Comparison of ENCODE assay signal across 16 cellular contexts in the genomic region with DNA sequence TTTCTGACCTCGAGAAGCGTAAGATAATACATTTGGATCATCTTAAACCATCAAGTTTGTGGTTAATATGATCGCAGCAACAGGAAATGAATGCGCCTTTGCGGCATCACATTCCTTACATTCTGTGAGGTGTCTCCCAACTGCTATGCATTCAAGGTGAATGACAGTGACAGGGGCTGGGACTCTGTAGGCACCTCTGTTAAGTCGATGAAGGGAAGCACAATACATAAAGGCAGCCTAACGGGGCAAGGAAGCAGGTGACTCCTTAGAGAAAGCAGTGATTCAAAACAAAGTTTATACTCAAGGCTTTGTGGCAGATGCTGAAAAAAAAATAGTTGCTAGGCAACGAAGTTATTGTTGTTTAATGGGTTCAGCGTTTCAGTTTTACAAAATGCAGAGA. TPM values are rescaled to one million over a fixed set of nuclear protein-coding genes. Genes with fewer than 3 reads are reported as not detected.
DNase-seq lines count a peak whose midpoint lies in the region; ATAC-seq and TF ChIP-seq lines count a peak whose summit lies in the region.
"Had no signal": no experiment of that assay in that cellular context is flagged by ENCODE, and none has a peak within 500 bp of the region (broad histone marks: within the 10 kb centered on the region; RNA-seq: fewer than 3 reads in every experiment).

No MANE protein-coding gene starts in this region.

- H3K27me3 ChIP-seq in CD4-positive, CD25-positive, alpha-beta regulatory T cell (ENCODE audit: control insufficient read depth, insufficient read depth, low read length) = no peaks in the 10 kb centered on the region

- H3K27ac ChIP-seq in CD4-positive, CD25-positive, alpha-beta regulatory T cell (ENCODE audit: insufficient read depth, low read length, poor library complexity, severe bottlenecking) = peak overlapping the region; percentile 64

- H3K36me3 ChIP-seq in CD4-positive, CD25-positive, alpha-beta regulatory T cell (ENCODE audit: control insufficient read depth, insufficient read depth, low read length) = peaks cover 90% of the 10 kb centered on the region

- no peaks in the 10 kb centered on the region for H3K27me3 Mint-ChIP-seq in CD4-positive, CD25-positive, alpha-beta regulatory T cell
- H3K27me3 Mint-ChIP-seq in HFFc6 (ENCODE audit: insufficient read depth) (no peaks in the 10 kb centered on the region; the same call in 1 of the 2 replicates), memory B cell (no peaks in the 10 kb centered on the region)
- H3K27me3 Mint-ChIP-seq in T-helper 2 cell treated with Interferon-gamma antibody and Interleukin-4, amounts not matched to agents 5 μg/mL and 100 μg/mL, for 36 hours (ENCODE audit: low read depth) = no peaks in the 10 kb centered on the region

- peak in 1 of 3 donors; percentile 47 for DNase-seq in CD4-positive, CD25-positive, alpha-beta regulatory T cell
- DNase-seq in HFFc6 (peak; percentile 19), memory B cell (ENCODE audit: low spot score in 2 of 2) (no peak), NCI-H1436 treated with DMSO at 0.1 percent for 48 hours (lab: John Stamatoyannopoulos, UW) (no peak), NCI-H1417 (lab: John Stamatoyannopoulos, UW) (no peak), nucleus accumbens (lab: John Stamatoyannopoulos, UW) (no peak), cerebellar cortex (ENCODE audit: low spot score) (no peak)
- no peak for DNase-seq in T-helper 2 cell treated with Interferon-gamma antibody and Interleukin-4, amounts not matched to agents 5 μg/mL and 100 μg/mL, for 36 hours (ENCODE audit: low spot score)
- DNase-seq: activated CD4-positive, alpha-beta T cell treated with anti-CD3 and anti-CD28 coated beads, Interleukin-2, amount 50 U/mL, for 1 hour; activated gamma-delta T cell treated with Interleukin-2 at 50 U/mL for 16 hours; cerebellar nuclear complex; GF-D8; KG1; posterior cingulate gyrus; stimulated activated CD4-positive, alpha-beta T cell treated with anti-CD3 and anti-CD28 coated beads, Interleukin-2, amount 100 ng/mL, for 24 hours had no signal

- H3K4me1 ChIP-seq in CD4-positive, CD25-positive, alpha-beta regulatory T cell (ENCODE audit: control insufficient read depth, insufficient read depth, low read length, poor library complexity, severe bottlenecking) = peaks cover 4% of the 10 kb centered on the region

- TF ChIP-seq CTCF in HFFc6 (IDR thresholded peaks at IDR 0.05) = no peak

- H3K4me3 ChIP-seq in CD4-positive, CD25-positive, alpha-beta regulatory T cell (ENCODE audit: low read depth, low read length) = no peak overlapping the region

- H3K4me1 Mint-ChIP-seq in CD4-positive, CD25-positive, alpha-beta regulatory T cell = peaks cover 0 to 28% (median 15%) of the 10 kb centered on the region in 4 donors
- H3K4me1 Mint-ChIP-seq in HFFc6 (ENCODE audit: low read depth) (peaks cover 26% of the 10 kb centered on the region), memory B cell (peaks cover 8% of the 10 kb centered on the region)
- peaks cover 8% of the 10 kb centered on the region for H3K4me1 Mint-ChIP-seq in T-helper 2 cell treated with Interferon-gamma antibody and Interleukin-4, amounts not matched to agents 5 μg/mL and 100 μg/mL, for 36 hours (ENCODE audit: low read depth)

- peak; percentile 50 to 56 for ATAC-seq in CD4-positive, CD25-positive, alpha-beta regulatory T cell (ENCODE audit: low read depth in 2 of 2)
- no peak for ATAC-seq in memory B cell (ENCODE audit: low read depth)

- peaks cover 54% of the 10 kb centered on the region for H3K36me3 Mint-ChIP-seq in CD4-positive, CD25-positive, alpha-beta regulatory T cell
- peaks cover 59% of the 10 kb centered on the region for H3K36me3 Mint-ChIP-seq in HFFc6 (ENCODE audit: low read depth)
- H3K36me3 Mint-ChIP-seq in T-helper 2 cell treated with Interferon-gamma antibody and Interleukin-4, amounts not matched to agents 5 μg/mL and 100 μg/mL, for 36 hours (ENCODE audit: low read depth) = peaks cover 60% of the 10 kb centered on the region
- H3K36me3 Mint-ChIP-seq in memory B cell = peaks cover 35% of the 10 kb centered on the region

- H3K4me3 Mint-ChIP-seq in CD4-positive, CD25-positive, alpha-beta regulatory T cell = no peak overlapping the region
- no peak overlapping the region for H3K4me3 Mint-ChIP-seq in HFFc6
- no peak overlapping the region for H3K4me3 Mint-ChIP-seq in T-helper 2 cell treated with Interferon-gamma antibody and Interleukin-4, amounts not matched to agents 5 μg/mL and 100 μg/mL, for 36 hours
- no peak overlapping the region for H3K4me3 Mint-ChIP-seq in memory B cell

- H3K27ac Mint-ChIP-seq in CD4-positive, CD25-positive, alpha-beta regulatory T cell = peak overlapping the region in 2 of 3 donors; percentile 80
- H3K27ac Mint-ChIP-seq in HFFc6 = peak overlapping the region; percentile 71
- H3K27ac Mint-ChIP-seq in T-helper 2 cell treated with Interferon-gamma antibody and Interleukin-4, amounts not matched to agents 5 μg/mL and 100 μg/mL, for 36 hours = peak overlapping the region; percentile 58
- peak overlapping the region; percentile 6 for H3K27ac Mint-ChIP-seq in memory B cell

- H3K9me3 Mint-ChIP-seq in CD4-positive, CD25-positive, alpha-beta regulatory T cell = no peaks in the 10 kb centered on the region
- no peaks in the 10 kb centered on the region for H3K9me3 Mint-ChIP-seq in HFFc6
- no peaks in the 10 kb centered on the region for H3K9me3 Mint-ChIP-seq in T-helper 2 cell treated with Interferon-gamma antibody and Interleukin-4, amounts not matched to agents 5 μg/mL and 100 μg/mL, for 36 hours
- H3K9me3 Mint-ChIP-seq in memory B cell = no peaks in the 10 kb centered on the region

- no peaks in the 10 kb centered on the region for H3K9me3 ChIP-seq in CD4-positive, CD25-positive, alpha-beta regulatory T cell (ENCODE audit: control insufficient read depth in 2 of 2, low read length in 2 of 2)

RNA-seq across cellular contexts. Expression of gene EVPL, which starts 21.6 kb away (rescaled TPM):
- 0.15 TPM for total RNA-seq in CD4-positive, CD25-positive, alpha-beta regulatory T cell
- polyA plus RNA-seq in CD4-positive, CD25-positive, alpha-beta regulatory T cell = under 1 TPM in 1 of 4 donors, not detected in 3; 0.05 TPM
- not detected for total RNA-seq in HFFc6 (2021; fragmentation: NEBNext Ultra II Directional; extraction: Animal tissue kit (Norgen Biotek cat#: 25700))
- polyA plus RNA-seq: BJ had no signal

RNA-seq across cellular contexts. Expression of gene SRP68, which starts 23.6 kb away (rescaled TPM):
- total RNA-seq in CD4-positive, CD25-positive, alpha-beta regulatory T cell = 68.8 TPM
- 10 to 100 TPM; 71.6 to 81.0 (median 74.5) TPM for polyA plus RNA-seq in CD4-positive, CD25-positive, alpha-beta regulatory T cell
- total RNA-seq in HFFc6 (2021; fragmentation: NEBNext Ultra II Directional; extraction: Animal tissue kit (Norgen Biotek cat#: 25700)) = 100 to 1,000 TPM in 3 of 6 experiments, 10 to 100 TPM in 3; 95.3 to 104 (median 100.0) TPM

RNA-seq across cellular contexts. Expression of gene GALR2, which starts 25.9 kb away (rescaled TPM):
- 0.86 TPM for total RNA-seq in CD4-positive, CD25-positive, alpha-beta regulatory T cell
- under 1 TPM in 2 of 4 donors, not detected in 2; 0.41 to 0.62 TPM for polyA plus RNA-seq in CD4-positive, CD25-positive, alpha-beta regulatory T cell
- total RNA-seq in HFFc6 (2021; fragmentation: NEBNext Ultra II Directional; extraction: Animal tissue kit (Norgen Biotek cat#: 25700)) = under 1 TPM in 5 of 6 experiments, not detected in 1; 0.14 to 0.33 (median 0.15) TPM
- polyA plus RNA-seq: BJ had no signal

RNA-seq across cellular contexts. Expression of gene ZACN, which starts 30.3 kb away (rescaled TPM):
- total RNA-seq in CD4-positive, CD25-positive, alpha-beta regulatory T cell = 0.42 TPM
- 1 to 10 TPM in 1 of 4 donors, under 1 TPM in 3; 0.24 to 2.0 (median 0.62) TPM for polyA plus RNA-seq in CD4-positive, CD25-positive, alpha-beta regulatory T cell
- total RNA-seq in HFFc6 (2021; fragmentation: NEBNext Ultra II Directional; extraction: Animal tissue kit (Norgen Biotek cat#: 25700)) = under 1 TPM in 2 of 6 experiments, not detected in 4; 0.23 to 0.26 TPM

RNA-seq across cellular contexts. Expression of gene CDK3, which starts 48.1 kb away (rescaled TPM):
- 11.6 TPM for total RNA-seq in CD4-positive, CD25-positive, alpha-beta regulatory T cell
- polyA plus RNA-seq in CD4-positive, CD25-positive, alpha-beta regulatory T cell = 1 to 10 TPM in 1 of 4 donors, under 1 TPM in 3; 0.17 to 1.0 (median 0.50) TPM
- 1 to 10 TPM; 1.9 to 2.9 (median 2.1) TPM for total RNA-seq in HFFc6 (2021; fragmentation: NEBNext Ultra II Directional; extraction: Animal tissue kit (Norgen Biotek cat#: 25700))

Comparison
In these comparisons a context has a peak if more than half of its experiments do, and no peak if none do; other contexts are left out.
1. H3K27ac Mint-ChIP-seq: peak in every context shown above with its lines; median percentile 80 in CD4-positive, CD25-positive, alpha-beta regulatory T cell; 71 in HFFc6; 58 in T-helper 2 cell treated with Interferon-gamma antibody and Interleukin-4, amounts not matched to agents 5 μg/mL and 100 μg/mL, for 36 hours; 6 in memory B cell.